11 cellular contexts compared by ENCODE assay signal in genomic region chr6:10410214-10410873, GRCh38. TPM values are rescaled to one million over a fixed set of nuclear protein-coding genes. Genes with fewer than 3 reads are reported as not detected.
DNase-seq lines count a peak whose midpoint lies in the region; ATAC-seq and TF ChIP-seq lines count a peak whose summit lies in the region.
"Had no signal": no experiment of that assay in that cellular context is flagged by ENCODE, and none has a peak within 500 bp of the region (broad histone marks: within the 10 kb centered on the region; RNA-seq: fewer than 3 reads in every experiment).

No MANE protein-coding gene starts in this region.

- ATAC-seq in right lobe of liver = no peak

- TF ChIP-seq EP300 in esophagus muscularis mucosa (IDR thresholded peaks at IDR 0.05) (no peak), sigmoid colon (IDR thresholded peaks at IDR 0.05) (no peak), tibial nerve (IDR thresholded peaks at IDR 0.05) (no peak)

- H3K9me3 ChIP-seq in SJCRH30 (replicated peaks) (no peaks in the 10 kb centered on the region), esophagus muscularis mucosa (no peaks in the 10 kb centered on the region), sigmoid colon (no peaks in the 10 kb centered on the region), right lobe of liver (no peaks in the 10 kb centered on the region), tibial nerve (no peaks in the 10 kb centered on the region)

- H3K4me1 ChIP-seq in SJCRH30 (no peaks in the 10 kb centered on the region; the same call in 1 of the 2 replicates), esophagus muscularis mucosa (peaks cover 34 to 53% (median 43%) of the 10 kb centered on the region in 4 donors), sigmoid colon (peaks cover 0 to 41% (median 39%) of the 10 kb centered on the region in 4 donors), right lobe of liver (peaks cover 0 to 20% (median 4%) of the 10 kb centered on the region in 4 donors), tibial nerve (peaks cover 0 to 47% (median 24%) of the 10 kb centered on the region in 4 donors)

- TF ChIP-seq POLR2A in esophagus muscularis mucosa (IDR thresholded peaks at IDR 0.05; ENCODE audit: low read depth) (no peak), sigmoid colon (IDR thresholded peaks at IDR 0.05) (no peak), right lobe of liver (IDR thresholded peaks at IDR 0.05) (no peak), tibial nerve (IDR thresholded peaks at IDR 0.05) (no peak)

- peaks cover 27% of the 10 kb centered on the region for H3K4me1 Mint-ChIP-seq in T-helper 2 cell treated with Interferon-gamma antibody and Interleukin-4, amounts not matched to agents 5 μg/mL and 100 μg/mL, for 36 hours (ENCODE audit: low read depth)

- DNase-seq in T-helper 2 cell treated with Interferon-gamma antibody and Interleukin-4, amounts not matched to agents 5 μg/mL and 100 μg/mL, for 36 hours (ENCODE audit: low spot score) = no peak
- DNase-seq in T-helper 2 cell (no peak), SJCRH30 (peak in 1 of 2 experiments; percentile 43), esophagus muscularis mucosa (ENCODE audit: extremely low spot score) (no peak), sigmoid colon (no peak), right lobe of liver (no peak), CD1c-positive myeloid dendritic cell (ENCODE audit: extremely low spot score) (no peak), tibial nerve (ENCODE audit: low spot score in 2 of 2) (no peak)
- DNase-seq: activated CD4-positive, alpha-beta T cell treated with anti-CD3 and anti-CD28 coated beads, Interleukin-2, amount 50 U/mL, for 48 hours; stimulated activated CD4-positive, alpha-beta T cell treated with anti-CD3 and anti-CD28 coated beads, Interleukin-12 subunit alpha, Interleukin-12 subunit beta, amount 100 ng/mL, for 4 hours had no signal

- TF ChIP-seq CTCF in esophagus muscularis mucosa (IDR thresholded peaks at IDR 0.05) = no peak
- TF ChIP-seq CTCF in sigmoid colon (IDR thresholded peaks at IDR 0.05) = no peak
- TF ChIP-seq CTCF in right lobe of liver (IDR thresholded peaks at IDR 0.05) = no peak
- no peak for TF ChIP-seq CTCF in tibial nerve (IDR thresholded peaks at IDR 0.05)

- intact Hi-C loops in esophagus muscularis mucosa (cut with DNase I) = no loop called here
- intact Hi-C loops in sigmoid colon (cut with DNase I) = no loop called here
- intact Hi-C loops in right lobe of liver (cut with DNase I) = no loop called here

- peaks cover 94% of the 10 kb centered on the region for H3K27me3 Mint-ChIP-seq in T-helper 2 cell treated with Interferon-gamma antibody and Interleukin-4, amounts not matched to agents 5 μg/mL and 100 μg/mL, for 36 hours (ENCODE audit: low read depth)

- WGBS in esophagus muscularis mucosa = 17% methylated on average over 30 of the region's 30 CpGs
- 10 to 12% methylated on average over 30 of the region's 30 CpGs for WGBS in sigmoid colon, 2 donors
- WGBS in right lobe of liver (ENCODE audit: insufficient coverage, low coverage, low lambda C conversion rate, missing lambda C conversion rate) = 6% methylated on average over 30 of the region's 30 CpGs
- WGBS in tibial nerve, 2 donors = 22 to 26% methylated on average over 30 of the region's 30 CpGs

- H3K4me3 Mint-ChIP-seq in T-helper 2 cell treated with Interferon-gamma antibody and Interleukin-4, amounts not matched to agents 5 μg/mL and 100 μg/mL, for 36 hours = peak overlapping the region; percentile 73

- peaks cover 22% of the 10 kb centered on the region for H3K36me3 ChIP-seq in SJCRH30
- H3K36me3 ChIP-seq in esophagus muscularis mucosa = no peaks in the 10 kb centered on the region
- H3K36me3 ChIP-seq in sigmoid colon = no peaks in the 10 kb centered on the region
- no peaks in the 10 kb centered on the region for H3K36me3 ChIP-seq in right lobe of liver
- H3K36me3 ChIP-seq in tibial nerve = no peaks in the 10 kb centered on the region

- H3K27me3 ChIP-seq in SJCRH30 = no peaks in the 10 kb centered on the region
- H3K27me3 ChIP-seq in esophagus muscularis mucosa = peaks cover 11 to 85% (median 64%) of the 10 kb centered on the region in 4 donors
- H3K27me3 ChIP-seq in sigmoid colon = peaks cover 66 to 89% (median 77%) of the 10 kb centered on the region in 3 donors
- peaks cover 8 to 36% of the 10 kb centered on the region in 2 donors for H3K27me3 ChIP-seq in right lobe of liver
- H3K27me3 ChIP-seq in tibial nerve = peaks cover 1 to 80% of the 10 kb centered on the region in 2 donors

- peaks cover 15% of the 10 kb centered on the region for H3K36me3 Mint-ChIP-seq in T-helper 2 cell treated with Interferon-gamma antibody and Interleukin-4, amounts not matched to agents 5 μg/mL and 100 μg/mL, for 36 hours (ENCODE audit: low read depth)

- H3K4me3 ChIP-seq in SJCRH30 (peak overlapping the region; percentile 76), esophagus muscularis mucosa (peak overlapping the region; percentile 62 to 78 (median 65)), sigmoid colon (peak overlapping the region in 3 of 4 donors; percentile 13 to 70 (median 63)), right lobe of liver (no peak overlapping the region), tibial nerve (peak overlapping the region in 1 of 4 donors; percentile 92)

- peak overlapping the region; percentile 93 for H3K27ac ChIP-seq in SJCRH30
- peak overlapping the region in 1 of 4 donors; percentile 9 for H3K27ac ChIP-seq in esophagus muscularis mucosa (replicated peaks in 1 of 4)
- H3K27ac ChIP-seq in sigmoid colon = no peak overlapping the region
- no peak overlapping the region for H3K27ac ChIP-seq in right lobe of liver
- H3K27ac ChIP-seq in tibial nerve = no peak overlapping the region

- peak overlapping the region; percentile 72 for H3K27ac Mint-ChIP-seq in T-helper 2 cell treated with Interferon-gamma antibody and Interleukin-4, amounts not matched to agents 5 μg/mL and 100 μg/mL, for 36 hours
- H3K27ac Mint-ChIP-seq: dendritic cell treated with granulocyte-macrophage colony-stimulating factor and Interleukin-4, amounts not matched to agents 40 ng/mL and 50 ng/mL, for 4 days had no signal

- peaks cover 26% of the 10 kb centered on the region for H3K9me3 Mint-ChIP-seq in T-helper 2 cell treated with Interferon-gamma antibody and Interleukin-4, amounts not matched to agents 5 μg/mL and 100 μg/mL, for 36 hours

RNA-seq across cellular contexts. Expression of gene TFAP2A, which starts 4.5 kb away (rescaled TPM):
- 8.3 and 10.6 TPM in 2 replicates for total RNA-seq in SJCRH30 (2014; rRNA removed; shearing (Covaris generic))
- total RNA-seq in esophagus muscularis mucosa (1 to 10 TPM in 3 of 4 donors, under 1 TPM in 1; 0.69 to 3.0 (median 1.3) TPM), sigmoid colon (under 1 TPM; 0.16 to 0.36 (median 0.27) TPM), right lobe of liver (under 1 TPM in 3 of 6 experiments, not detected in 3; 0.07 to 0.18 (median 0.12) TPM), tibial nerve (1 to 10 TPM in 1 of 4 donors, under 1 TPM in 2, not detected in 1; 0.20 to 1.2 (median 0.66) TPM)
- under 1 TPM in 1 of 3 donors, not detected in 2; 0.13 TPM for polyA plus RNA-seq in sigmoid colon

Comparison
In these comparisons a context has a peak if more than half of its experiments do, and no peak if none do; other contexts are left out.
1. H3K4me3 ChIP-seq: peak in SJCRH30 (single experiment), esophagus muscularis mucosa (4 of 4) and sigmoid colon (3 of 4); none in right lobe of liver (0 of 3).